In genomic region chr17:47729486-47729885, GRCh38 we compare ENCODE assay signal across 26 cellular contexts. TPM values are rescaled to one million over a fixed set of nuclear protein-coding genes. Genes with fewer than 3 reads are reported as not detected.
DNase-seq lines count a peak whose midpoint lies in the region; ATAC-seq and TF ChIP-seq lines count a peak whose summit lies in the region.
"Had no signal": no experiment of that assay in that cellular context is flagged by ENCODE, and none has a peak within 500 bp of the region (broad histone marks: within the 10 kb centered on the region; RNA-seq: fewer than 3 reads in every experiment).

No MANE protein-coding gene starts in this region.

- H4K20me1 ChIP-seq in H9 (ENCODE audit: control insufficient read depth, insufficient read depth, insufficient read length) (no peaks in the 10 kb centered on the region), osteoblast (ENCODE audit: insufficient read depth, low read length) (no peaks in the 10 kb centered on the region)

- peaks cover 9% of the 10 kb centered on the region for H3K23me2 ChIP-seq in H9 (ENCODE audit: insufficient read length, low read depth, low read length, poor library complexity, severe bottlenecking)

- H3K4me3 ChIP-seq in BE2C (ENCODE audit: low read depth, low read length) (no peak overlapping the region), osteoblast (ENCODE audit: insufficient read depth, low read length) (no peak overlapping the region), coronary artery (no peak overlapping the region)
- H3K4me3 ChIP-seq: cardiac muscle cell, dorsolateral prefrontal cortex, heart left ventricle, ovary, right lobe of liver had no signal

- H3K79me2 ChIP-seq in H9 (ENCODE audit: insufficient read depth, low read length) (no peaks in the 10 kb centered on the region), osteoblast (ENCODE audit: insufficient read depth, low read length) (no peaks in the 10 kb centered on the region)

- no peak overlapping the region for H3K14ac ChIP-seq in H9 (ENCODE audit: insufficient read depth, low read length)

- DNase-seq in BE2C (peak; percentile 1), H9 (peak; percentile 17), osteoblast (ENCODE audit: insufficient read length, low spot score, missing footprints) (peak; percentile 14), coronary artery (ENCODE audit: low spot score) (no peak)
- DNase-seq: activated CD4-positive, CD25-positive, alpha-beta regulatory T cell treated with anti-CD3 and anti-CD28 coated beads, Interleukin-2, amount 50 U/mL, for 72 hours; amniotic stem cell; DMS153; naive thymus-derived CD4-positive, alpha-beta T cell; NCI-H1092; NCI-H2029 treated with DMSO at 0.1 percent for 48 hours; NCI-H226; NCI-H774; ovary; right lobe of liver had no signal

- ATAC-seq in HG03442 (IDR thresholded peaks at IDR 0.05; ENCODE audit: unreplicated experiment) (no peak), HG02973 (IDR thresholded peaks at IDR 0.05; ENCODE audit: unreplicated experiment) (no peak)
- ATAC-seq: heart left ventricle; left lobe of liver; naive thymus-derived CD4-positive, alpha-beta T cell; right lobe of liver had no signal

- no peak overlapping the region for H2BK20ac ChIP-seq in H9 (ENCODE audit: low read depth, low read length, poor library complexity, severe bottlenecking)

- H3K27ac Mint-ChIP-seq in H9 = no peak overlapping the region
- H3K27ac Mint-ChIP-seq in activated naive CD8-positive, alpha-beta T cell = peak overlapping the region; percentile 34
- H3K27ac Mint-ChIP-seq: CD4-positive, alpha-beta T cell had no signal

- H3K18ac ChIP-seq in H9 (ENCODE audit: insufficient read length, low read depth, low read length) = no peak overlapping the region

- H3K36me3 ChIP-seq in BE2C = no peaks in the 10 kb centered on the region
- no peaks in the 10 kb centered on the region for H3K36me3 ChIP-seq in osteoblast (ENCODE audit: insufficient read depth, low read length)
- H3K36me3 ChIP-seq: cardiac muscle cell, heart left ventricle, ovary, right lobe of liver had no signal

- H2AK5ac ChIP-seq in H9 (ENCODE audit: insufficient read length, low read length) = no peak overlapping the region

- H3K27me3 ChIP-seq in BE2C (peaks cover 20% of the 10 kb centered on the region), H9 (ENCODE audit: insufficient read depth, low read length) (peaks cover 19% of the 10 kb centered on the region), osteoblast (ENCODE audit: insufficient read depth, low read length) (peaks cover 80% of the 10 kb centered on the region)
- H3K27me3 ChIP-seq: ovary had no signal

- peaks cover 14 to 28% of the 10 kb centered on the region in 2 experiments for H3K4me1 Mint-ChIP-seq in H9
- H3K4me1 Mint-ChIP-seq in activated naive CD8-positive, alpha-beta T cell (ENCODE audit: low read depth) = peaks cover 60% of the 10 kb centered on the region

- H4K5ac ChIP-seq in H9 (ENCODE audit: insufficient read length, low read depth, low read length) = no peak overlapping the region

- no peaks in the 10 kb centered on the region for H3K9me3 ChIP-seq in BE2C
- no peaks in the 10 kb centered on the region for H3K9me3 ChIP-seq in H9 (ENCODE audit: control insufficient read depth, low read depth, low read length)
- no peaks in the 10 kb centered on the region for H3K9me3 ChIP-seq in osteoblast (ENCODE audit: low read depth, low read length)
- H3K9me3 ChIP-seq: heart left ventricle, ovary, right lobe of liver had no signal

- no peak overlapping the region for H2BK120ac ChIP-seq in H9 (ENCODE audit: low read depth, low read length, poor library complexity, severe bottlenecking)

- no peak overlapping the region for H2BK12ac ChIP-seq in H9 (ENCODE audit: insufficient read length, low read depth, low read length)

- H3K4ac ChIP-seq in H9 (ENCODE audit: low read depth, low read length) = no peak overlapping the region

- H3K9ac ChIP-seq in H9 (ENCODE audit: extremely low read depth, insufficient read length, low read length) = no peak overlapping the region

- peaks cover 63% of the 10 kb centered on the region for H3K27me3 Mint-ChIP-seq in H9 (ENCODE audit: low read depth)
- H3K27me3 Mint-ChIP-seq in activated naive CD8-positive, alpha-beta T cell = no peaks in the 10 kb centered on the region

- H3K27ac ChIP-seq in H9 (ENCODE audit: insufficient read length, low read depth, low read length) (no peak overlapping the region), osteoblast (ENCODE audit: low read depth, low read length) (no peak overlapping the region), coronary artery (no peak overlapping the region)
- H3K27ac ChIP-seq: cardiac muscle cell, dorsolateral prefrontal cortex, epithelial cell of prostate, heart left ventricle, ovary, right lobe of liver had no signal

- no peak overlapping the region for H3K23ac ChIP-seq in H9 (ENCODE audit: insufficient read length, low read depth, low read length)

- WGBS in H9 (ENCODE audit: extremely low coverage, insufficient read length, low lambda C conversion rate) = no CpG with 5 or more reads among the region's 8 CpGs

- no peak for TF ChIP-seq CTCF in BE2C (IDR thresholded peaks at IDR 0.05; ENCODE audit: low read depth, low read length)
- no peak for TF ChIP-seq CTCF in H9 (conservative IDR thresholded peaks at IDR 0.05)
- no peak for TF ChIP-seq CTCF in osteoblast (IDR thresholded peaks at IDR 0.05; ENCODE audit: extremely low read depth, low read depth, low read length)
- TF ChIP-seq CTCF in coronary artery (IDR thresholded peaks at IDR 0.05) = no peak

- no peak overlapping the region for H2BK15ac ChIP-seq in H9 (ENCODE audit: low read depth, low read length)

- no peak overlapping the region for H3K4me2 ChIP-seq in H9 (ENCODE audit: insufficient read depth, insufficient read length, low read length)
- H3K4me2 ChIP-seq in osteoblast (ENCODE audit: insufficient read depth, low read length) = no peak overlapping the region

- H3K36me3 Mint-ChIP-seq in H9 (ENCODE audit: insufficient read depth in 1 of 3, low read depth in 3 of 3) = no peaks in the 10 kb centered on the region; a peak in 1 of 7 replicates
- no peaks in the 10 kb centered on the region for H3K36me3 Mint-ChIP-seq in activated naive CD8-positive, alpha-beta T cell
- H3K36me3 Mint-ChIP-seq: naive thymus-derived CD4-positive, alpha-beta T cell had no signal

- H2BK5ac ChIP-seq in H9 (ENCODE audit: insufficient read length, low read length) = no peak overlapping the region

- no peak overlapping the region for H4K8ac ChIP-seq in H9 (replicated peaks; ENCODE audit: insufficient read length, low read depth, low read length)

- H3K4me1 ChIP-seq in BE2C (peaks cover 2% of the 10 kb centered on the region; the same call in 1 of the 2 replicates), H9 (ENCODE audit: insufficient read depth, low read length) (no peaks in the 10 kb centered on the region), osteoblast (ENCODE audit: insufficient read depth, low read length) (no peaks in the 10 kb centered on the region)

- no peaks in the 10 kb centered on the region for H3K79me1 ChIP-seq in H9 (ENCODE audit: insufficient read depth, low read depth, low read length, poor library complexity, severe bottlenecking)

- H4K91ac ChIP-seq in H9 (ENCODE audit: insufficient read length, low read depth, low read length) = no peak overlapping the region

- H3K9me3 Mint-ChIP-seq in H9 = peaks cover 0 to 2% of the 10 kb centered on the region in 2 experiments; a peak in 1 of 5 replicates
- no peaks in the 10 kb centered on the region for H3K9me3 Mint-ChIP-seq in activated naive CD8-positive, alpha-beta T cell (ENCODE audit: low read depth)
- H3K9me3 Mint-ChIP-seq: CD4-positive, alpha-beta T cell; naive thymus-derived CD4-positive, alpha-beta T cell had no signal

- H3T11ph ChIP-seq in H9 (ENCODE audit: low read length) = no peak overlapping the region

- H3K56ac ChIP-seq in H9 (ENCODE audit: insufficient read length, low read depth, low read length) = no peak overlapping the region

- H2AFZ ChIP-seq in H9 (ENCODE audit: low read length) = no peak overlapping the region
- no peak overlapping the region for H2AFZ ChIP-seq in osteoblast (ENCODE audit: low read length)

- H3K4me3 Mint-ChIP-seq in H9 = no peak overlapping the region
- no peak overlapping the region for H3K4me3 Mint-ChIP-seq in activated naive CD8-positive, alpha-beta T cell
- H3K4me3 Mint-ChIP-seq: CD4-positive, alpha-beta T cell; naive thymus-derived CD4-positive, alpha-beta T cell had no signal

RNA-seq across cellular contexts. Expression of gene TBX21, which starts 3.5 kb away (rescaled TPM):
- not detected for polyA plus RNA-seq in BE2C (2012; ENCODE audit: insufficient read depth, insufficient read length, low read depth)
- total RNA-seq in H9 (2021) (not detected in 2 replicates), osteoblast (not detected in 2 replicates)
- total RNA-seq: G401, H1, OCI-LY7 had no signal
- polyA plus RNA-seq: H1 had no signal

RNA-seq across cellular contexts. Expression of gene TBKBP1, which starts 35.5 kb away (rescaled TPM):
- 31.1 TPM for polyA plus RNA-seq in BE2C (2012; ENCODE audit: insufficient read depth, insufficient read length, low read depth)
- total RNA-seq in H9 (2021) (33.2 and 33.6 TPM in 2 replicates), osteoblast (11.8 and 11.9 TPM in 2 replicates)
